In the genomic region with DNA sequence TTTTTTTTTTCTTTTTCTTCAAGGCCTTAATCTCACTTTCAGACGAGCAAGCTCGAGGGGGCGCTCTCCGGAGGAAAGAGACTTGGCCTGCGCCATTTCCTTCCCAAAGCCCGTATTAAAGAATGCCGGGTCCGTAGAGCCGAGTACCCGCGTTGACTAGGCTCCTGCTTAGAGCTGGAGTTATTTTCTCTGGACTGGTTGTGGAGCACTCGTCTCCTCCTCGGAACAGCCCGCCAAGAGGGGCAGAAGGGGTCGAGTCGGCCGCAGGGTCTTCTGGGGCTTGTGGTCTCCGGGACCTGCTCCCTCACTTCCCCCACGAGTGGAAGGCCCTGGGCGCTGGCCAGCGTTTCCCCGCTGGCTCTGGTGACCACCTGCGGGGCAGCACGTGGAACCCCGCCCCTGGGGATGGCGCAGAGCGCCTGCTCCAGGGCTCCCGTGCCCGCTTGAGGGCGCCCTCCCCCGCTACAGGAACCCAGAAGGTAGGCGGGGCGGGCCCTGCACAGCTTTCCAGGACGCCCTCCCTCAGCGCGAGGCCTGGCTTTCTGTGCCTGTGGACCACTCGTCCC, we compare ENCODE assay signal across 8 cellular contexts. TPM values are rescaled to one million over a fixed set of nuclear protein-coding genes. Genes with fewer than 3 reads are reported as not detected.
DNase-seq lines count a peak whose midpoint lies in the region; ATAC-seq and TF ChIP-seq lines count a peak whose summit lies in the region.

No MANE protein-coding gene starts in this region.

- TF ChIP-seq CTCF in prostate gland (IDR thresholded peaks at IDR 0.05), result no peak
- TF ChIP-seq CTCF in osteoblast (IDR thresholded peaks at IDR 0.05; ENCODE audit: extremely low read depth, low read depth, low read length), result no peak

- H3K4me3 ChIP-seq in iPS-18a (ENCODE audit: low read length), result peak overlapping the region; percentile 62
- no peak overlapping the region for H3K4me3 ChIP-seq in prostate gland
- no peak overlapping the region for H3K4me3 ChIP-seq in osteoblast (ENCODE audit: insufficient read depth, low read length)

- ATAC-seq in HG02642 (IDR thresholded peaks at IDR 0.05; ENCODE audit: poor library complexity, unreplicated experiment) (peak; percentile 57), HG02852 (IDR thresholded peaks at IDR 0.05; ENCODE audit: unreplicated experiment) (no peak)
- peak; percentile 56 for ATAC-seq in stimulated activated memory B cell treated with anti-CD40 and anti-IgM and Interleukin-4, amounts not matched to agents 10 μg/mL and 1 μg/mL and 100 μg/mL, for 72 hours

- DNase-seq in Daoy (ENCODE audit: low read depth) (peak; percentile 66), prostate gland (ENCODE audit: low spot score) (no peak), osteoblast (ENCODE audit: insufficient read length, low spot score, missing footprints) (no peak)
- peak; percentile 1 for DNase-seq in activated gamma-delta T cell treated with anti-CD3 and anti-CD28 coated beads, Interleukin-2, amount 50 U/mL, for 16 hours (ENCODE audit: low read depth)

- H3K27ac ChIP-seq in iPS-18a (ENCODE audit: low read length), result no peak overlapping the region
- no peak overlapping the region for H3K27ac ChIP-seq in prostate gland
- no peak overlapping the region for H3K27ac ChIP-seq in osteoblast (ENCODE audit: low read depth, low read length)

- H3K9ac ChIP-seq in iPS-18a (ENCODE audit: low read length), result peak overlapping the region; percentile 56

- H3K27me3 ChIP-seq in iPS-18a (ENCODE audit: control insufficient read depth, insufficient read depth, low read length), result no peaks in the 10 kb centered on the region
- no peaks in the 10 kb centered on the region for H3K27me3 ChIP-seq in prostate gland (replicated peaks; ENCODE audit: insufficient read depth)
- H3K27me3 ChIP-seq in osteoblast (ENCODE audit: insufficient read depth, low read length), result no peaks in the 10 kb centered on the region

- TF ChIP-seq POLR2A in prostate gland (IDR thresholded peaks at IDR 0.05), result no peak

- H3K9me3 Mint-ChIP-seq in stimulated activated memory B cell treated with anti-CD40 and anti-IgM and Interleukin-4, amounts not matched to agents 10 μg/mL and 1 μg/mL and 100 μg/mL, for 72 hours, result peaks cover 4% of the 10 kb centered on the region

- H3K4me2 ChIP-seq in osteoblast (ENCODE audit: insufficient read depth, low read length), result no peak overlapping the region

- no peaks in the 10 kb centered on the region for H3K4me1 ChIP-seq in iPS-18a (ENCODE audit: control insufficient read depth, low read depth, low read length)
- no peaks in the 10 kb centered on the region for H3K4me1 ChIP-seq in prostate gland (replicated peaks)
- no peaks in the 10 kb centered on the region for H3K4me1 ChIP-seq in osteoblast (ENCODE audit: insufficient read depth, low read length)

- no peaks in the 10 kb centered on the region for H3K36me3 ChIP-seq in iPS-18a (ENCODE audit: control insufficient read depth, low read depth, low read length)
- H3K36me3 ChIP-seq in prostate gland, result no peaks in the 10 kb centered on the region
- no peaks in the 10 kb centered on the region for H3K36me3 ChIP-seq in osteoblast (ENCODE audit: insufficient read depth, low read length)

- H3K79me2 ChIP-seq in osteoblast (ENCODE audit: insufficient read depth, low read length), result no peaks in the 10 kb centered on the region

- intact Hi-C loops in prostate gland (cut with DNase I), result no loop called here

- H3K27me3 Mint-ChIP-seq in stimulated activated memory B cell treated with anti-CD40 and anti-IgM and Interleukin-4, amounts not matched to agents 10 μg/mL and 1 μg/mL and 100 μg/mL, for 72 hours, result peaks cover 14% of the 10 kb centered on the region

- no peak overlapping the region for H3K27ac Mint-ChIP-seq in stimulated activated memory B cell treated with anti-CD40 and anti-IgM and Interleukin-4, amounts not matched to agents 10 μg/mL and 1 μg/mL and 100 μg/mL, for 72 hours

- no peak overlapping the region for H2AFZ ChIP-seq in osteoblast (ENCODE audit: low read length)

- H3K36me3 Mint-ChIP-seq in stimulated activated memory B cell treated with anti-CD40 and anti-IgM and Interleukin-4, amounts not matched to agents 10 μg/mL and 1 μg/mL and 100 μg/mL, for 72 hours, result no peaks in the 10 kb centered on the region

- H3K4me1 Mint-ChIP-seq in stimulated activated memory B cell treated with anti-CD40 and anti-IgM and Interleukin-4, amounts not matched to agents 10 μg/mL and 1 μg/mL and 100 μg/mL, for 72 hours, result no peaks in the 10 kb centered on the region

- WGBS in prostate gland, result 34% methylated on average over 37 of the region's 37 CpGs

- H3K9me3 ChIP-seq in iPS-18a (ENCODE audit: control insufficient read depth, low read depth, low read length) (no peaks in the 10 kb centered on the region), prostate gland (peaks cover 5% of the 10 kb centered on the region), osteoblast (ENCODE audit: low read depth, low read length) (no peaks in the 10 kb centered on the region)

- no peaks in the 10 kb centered on the region for H4K20me1 ChIP-seq in osteoblast (ENCODE audit: insufficient read depth, low read length)

- H3K4me3 Mint-ChIP-seq in stimulated activated memory B cell treated with anti-CD40 and anti-IgM and Interleukin-4, amounts not matched to agents 10 μg/mL and 1 μg/mL and 100 μg/mL, for 72 hours, result peak overlapping the region; percentile 27

RNA-seq across cellular contexts. Expression of a gene that starts 2.7 kb away (rescaled TPM):
- total RNA-seq in Daoy (2014; rRNA removed; shearing (Covaris generic)), result 0.11 and 0.45 TPM in 2 replicates
- total RNA-seq in prostate gland, result 1 to 10 TPM in 1 of 2 donors, not detected in 1; 3.0 TPM
- total RNA-seq in osteoblast, result not detected in 2 replicates

Comparison
In these comparisons a context has a peak if more than half of its experiments do, and no peak if none do; other contexts are left out.
1. DNase-seq: peak in Daoy (single experiment) and activated gamma-delta T cell treated with anti-CD3 and anti-CD28 coated beads, Interleukin-2, amount 50 U/mL, for 16 hours (single experiment); none in prostate gland (single experiment) and osteoblast (single experiment).